In the genomic region with DNA sequence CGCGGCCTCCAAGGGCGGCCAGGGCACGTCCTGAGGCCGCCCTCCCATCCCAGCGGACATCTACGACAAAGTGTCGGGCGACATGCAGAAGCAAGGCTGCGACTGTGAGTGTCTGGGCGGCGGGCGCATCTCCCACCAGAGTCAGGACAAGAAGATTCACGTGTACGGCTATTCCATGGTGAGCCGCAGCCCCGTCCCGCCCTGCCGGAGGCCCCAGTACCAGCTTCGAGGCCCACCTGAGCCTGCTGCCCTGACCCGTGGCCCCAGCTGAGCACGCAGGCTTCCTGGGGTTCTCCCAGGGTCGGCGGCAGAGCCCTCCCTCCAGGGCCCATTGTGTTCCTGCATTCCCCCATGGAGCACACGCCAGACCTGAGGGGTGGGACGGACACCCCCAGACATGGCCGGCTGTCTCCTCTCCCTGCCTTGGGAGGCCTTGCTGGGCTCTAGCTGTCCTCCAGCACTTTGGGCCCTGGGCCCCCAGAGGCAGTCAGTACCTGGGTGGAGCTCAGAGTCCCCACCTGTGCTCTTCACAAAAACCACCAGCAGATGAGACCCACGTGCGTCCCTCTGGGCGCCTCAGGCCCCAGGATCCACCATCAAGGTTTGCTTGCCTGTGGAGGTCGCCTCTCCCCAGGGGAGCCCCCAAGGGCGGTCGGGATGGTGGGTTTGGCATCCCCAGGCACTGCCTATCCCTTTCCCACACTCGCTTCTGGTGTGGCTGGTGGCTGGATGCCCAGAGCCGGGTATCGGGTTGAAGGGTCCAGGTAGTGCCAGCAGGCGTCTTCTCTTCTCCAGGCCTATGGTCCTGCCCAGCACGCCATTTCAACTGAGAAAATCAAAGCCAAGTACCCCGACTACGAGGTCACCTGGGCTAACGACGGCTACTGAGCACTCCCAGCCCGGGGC, we compare ENCODE assay signal across 8 cellular contexts. TPM values are rescaled to one million over a fixed set of nuclear protein-coding genes. Genes with fewer than 3 reads are reported as not detected.
DNase-seq lines count a peak whose midpoint lies in the region; ATAC-seq and TF ChIP-seq lines count a peak whose summit lies in the region.

No MANE protein-coding gene starts in this region.

- DNase-seq in HFF-Myc (ENCODE audit: extremely low read depth, low read depth) (no peak), posterior vena cava (ENCODE audit: low spot score) (no peak), NCI-H510A (lab: John Stamatoyannopoulos, UW) (no peak), dedifferentiated amniotic fluid mesenchymal stem cell (ENCODE audit: extremely low spot score) (no peak)
- no peak for DNase-seq in activated T-helper 2 cell treated with anti-CD3 and anti-CD28 coated beads, Interferon-gamma antibody, Interleukin-2, Interleukin-4, amounts not matched to agents 10 μg/mL and 5 μg/mL and 100 μg/mL, durations not matched to agents 14 hours and 24 hours and 36 hours (ENCODE audit: low spot score)
- peak in 1 of 2 donors; percentile 51 for DNase-seq in stimulated activated effector memory CD8-positive, alpha-beta T cell treated with anti-CD3 and anti-CD28 coated beads, Interleukin-12 subunit alpha, Interleukin-12 subunit beta, amount 100 ng/mL, for 72 hours (ENCODE audit: low spot score in 2 of 2)

- ATAC-seq in stimulated activated effector memory CD8-positive, alpha-beta T cell treated with anti-CD3 and anti-CD28 coated beads, Interleukin-12 subunit alpha, Interleukin-12 subunit beta, amount 100 ng/mL, for 72 hours, result no peak
- no peak for ATAC-seq in HG03520 (IDR thresholded peaks at IDR 0.05; ENCODE audit: unreplicated experiment)

- TF ChIP-seq CTCF in HFF-Myc (IDR thresholded peaks at IDR 0.05; ENCODE audit: low read depth, low read length, missing control alignments), result no peak

- no peaks in the 10 kb centered on the region for H3K9me3 Mint-ChIP-seq in activated T-helper 2 cell treated with anti-CD3 and anti-CD28 coated beads, Interferon-gamma antibody, Interleukin-2, Interleukin-4, amounts not matched to agents 10 μg/mL and 5 μg/mL and 100 μg/mL, durations not matched to agents 14 hours and 24 hours and 36 hours
- H3K9me3 Mint-ChIP-seq in stimulated activated effector memory CD8-positive, alpha-beta T cell treated with anti-CD3 and anti-CD28 coated beads, Interleukin-12 subunit alpha, Interleukin-12 subunit beta, amount 100 ng/mL, for 72 hours, result no peaks in the 10 kb centered on the region

- peaks cover 21% of the 10 kb centered on the region for H3K36me3 Mint-ChIP-seq in activated T-helper 2 cell treated with anti-CD3 and anti-CD28 coated beads, Interferon-gamma antibody, Interleukin-2, Interleukin-4, amounts not matched to agents 10 μg/mL and 5 μg/mL and 100 μg/mL, durations not matched to agents 14 hours and 24 hours and 36 hours (ENCODE audit: low read depth)
- peaks cover 51% of the 10 kb centered on the region for H3K36me3 Mint-ChIP-seq in stimulated activated effector memory CD8-positive, alpha-beta T cell treated with anti-CD3 and anti-CD28 coated beads, Interleukin-12 subunit alpha, Interleukin-12 subunit beta, amount 100 ng/mL, for 72 hours

- H3K27ac Mint-ChIP-seq in activated T-helper 2 cell treated with anti-CD3 and anti-CD28 coated beads, Interferon-gamma antibody, Interleukin-2, Interleukin-4, amounts not matched to agents 10 μg/mL and 5 μg/mL and 100 μg/mL, durations not matched to agents 14 hours and 24 hours and 36 hours, result no peak overlapping the region
- H3K27ac Mint-ChIP-seq in stimulated activated effector memory CD8-positive, alpha-beta T cell treated with anti-CD3 and anti-CD28 coated beads, Interleukin-12 subunit alpha, Interleukin-12 subunit beta, amount 100 ng/mL, for 72 hours, result no peak overlapping the region

- H3K4me1 Mint-ChIP-seq in activated T-helper 2 cell treated with anti-CD3 and anti-CD28 coated beads, Interferon-gamma antibody, Interleukin-2, Interleukin-4, amounts not matched to agents 10 μg/mL and 5 μg/mL and 100 μg/mL, durations not matched to agents 14 hours and 24 hours and 36 hours (ENCODE audit: low read depth), result peaks cover 6% of the 10 kb centered on the region
- H3K4me1 Mint-ChIP-seq in stimulated activated effector memory CD8-positive, alpha-beta T cell treated with anti-CD3 and anti-CD28 coated beads, Interleukin-12 subunit alpha, Interleukin-12 subunit beta, amount 100 ng/mL, for 72 hours, result peaks cover 17% of the 10 kb centered on the region

- peak overlapping the region; percentile 96 for H3K4me3 Mint-ChIP-seq in activated T-helper 2 cell treated with anti-CD3 and anti-CD28 coated beads, Interferon-gamma antibody, Interleukin-2, Interleukin-4, amounts not matched to agents 10 μg/mL and 5 μg/mL and 100 μg/mL, durations not matched to agents 14 hours and 24 hours and 36 hours (ENCODE audit: low read depth)
- peak overlapping the region; percentile 94 for H3K4me3 Mint-ChIP-seq in stimulated activated effector memory CD8-positive, alpha-beta T cell treated with anti-CD3 and anti-CD28 coated beads, Interleukin-12 subunit alpha, Interleukin-12 subunit beta, amount 100 ng/mL, for 72 hours

- intact Hi-C loops in activated T-helper 2 cell treated with anti-CD3 and anti-CD28 coated beads, Interferon-gamma antibody, Interleukin-2, Interleukin-4, amounts not matched to agents 10 μg/mL and 5 μg/mL and 100 μg/mL, durations not matched to agents 14 hours and 24 hours and 36 hours (cut with micrococcal nuclease), result loop anchor here (1.0 to 10.0 kb wide), 7 partner anchors 36 to 325 kb away; a partner anchor contains a TSS
- intact Hi-C loops in posterior vena cava (cut with DNase I), result loop anchor here in 1 of 2 donors (10.0 kb wide), 1 partner anchor 185 kb away; a partner anchor contains a TSS

- peaks cover 9% of the 10 kb centered on the region for H3K27me3 Mint-ChIP-seq in activated T-helper 2 cell treated with anti-CD3 and anti-CD28 coated beads, Interferon-gamma antibody, Interleukin-2, Interleukin-4, amounts not matched to agents 10 μg/mL and 5 μg/mL and 100 μg/mL, durations not matched to agents 14 hours and 24 hours and 36 hours (ENCODE audit: low read depth)

- H3K4me3 ChIP-seq in HFF-Myc (replicated peaks; ENCODE audit: low read depth, low read length) (peak overlapping the region; percentile 75), iPS-11a (ENCODE audit: low read depth, low read length) (peak overlapping the region; percentile 41)

RNA-seq across cellular contexts. Expression of a gene that starts 1.0 kb away (rescaled TPM):
- 127 and 133 TPM in 2 replicates for total RNA-seq in activated T-helper 2 cell treated with anti-CD3 and anti-CD28 coated beads, Interferon-gamma antibody, Interleukin-2, Interleukin-4, amounts not matched to agents 10 μg/mL and 5 μg/mL and 100 μg/mL, durations not matched to agents 14 hours and 24 hours and 36 hours
- total RNA-seq in posterior vena cava, result 10 to 100 TPM; 71.7 to 87.9 TPM

RNA-seq across cellular contexts. Expression of a gene that starts 1.9 kb away (rescaled TPM):
- 19.0 and 21.0 TPM in 2 replicates for total RNA-seq in activated T-helper 2 cell treated with anti-CD3 and anti-CD28 coated beads, Interferon-gamma antibody, Interleukin-2, Interleukin-4, amounts not matched to agents 10 μg/mL and 5 μg/mL and 100 μg/mL, durations not matched to agents 14 hours and 24 hours and 36 hours
- total RNA-seq in posterior vena cava, result 1 to 10 TPM; 1.5 to 2.4 TPM

RNA-seq across cellular contexts. Expression of a gene that starts 7.9 kb away (rescaled TPM):
- 5.0 and 5.1 TPM in 2 replicates for total RNA-seq in activated T-helper 2 cell treated with anti-CD3 and anti-CD28 coated beads, Interferon-gamma antibody, Interleukin-2, Interleukin-4, amounts not matched to agents 10 μg/mL and 5 μg/mL and 100 μg/mL, durations not matched to agents 14 hours and 24 hours and 36 hours
- 1 to 10 TPM; 4.7 to 5.9 TPM for total RNA-seq in posterior vena cava

RNA-seq across cellular contexts. Expression of a gene that starts 15.9 kb away (rescaled TPM):
- total RNA-seq in activated T-helper 2 cell treated with anti-CD3 and anti-CD28 coated beads, Interferon-gamma antibody, Interleukin-2, Interleukin-4, amounts not matched to agents 10 μg/mL and 5 μg/mL and 100 μg/mL, durations not matched to agents 14 hours and 24 hours and 36 hours, result 381 and 410 TPM in 2 replicates
- total RNA-seq in posterior vena cava, result 100 to 1,000 TPM; 178 to 191 TPM

RNA-seq across cellular contexts. Expression of a gene that starts 36.1 kb away (rescaled TPM):
- total RNA-seq in activated T-helper 2 cell treated with anti-CD3 and anti-CD28 coated beads, Interferon-gamma antibody, Interleukin-2, Interleukin-4, amounts not matched to agents 10 μg/mL and 5 μg/mL and 100 μg/mL, durations not matched to agents 14 hours and 24 hours and 36 hours, result 59.5 and 60.4 TPM in 2 replicates
- 10 to 100 TPM in 1 of 2 donors, 1 to 10 TPM in 1; 8.7 to 10.9 TPM for total RNA-seq in posterior vena cava
